Comparison of ENCODE assay signal across 27 cellular contexts in genomic region chr6:39327516-39327915, GRCh38. TPM values are rescaled to one million over a fixed set of nuclear protein-coding genes. Genes with fewer than 3 reads are reported as not detected.
"Had no signal": no experiment of that assay in that cellular context is flagged by ENCODE, and none has a peak within 500 bp of the region (broad histone marks: within the 10 kb centered on the region; RNA-seq: fewer than 3 reads in every experiment).

No MANE protein-coding gene starts in this region.

- H3K36me3 ChIP-seq: ascending aorta, brain microvascular endothelial cell, esophagus squamous epithelium, gastroesophageal sphincter, heart left ventricle, thoracic aorta, upper lobe of left lung had no signal

- H3K27ac Mint-ChIP-seq: activated CD4-positive, alpha-beta T cell treated with anti-CD3 and anti-CD28 coated beads, Interleukin-2, amount 10 ng/mL, durations not matched to agents 7 days and 5 days; activated naive CD4-positive, alpha-beta T cell treated with anti-CD3 and anti-CD28 coated beads, Interleukin-2, amount 50 U/mL, for 24 hours; memory B cell; nephron progenitor cell; T-cell; T-helper 2 cell treated with Interferon-gamma antibody and Interleukin-4, amounts not matched to agents 5 μg/mL and 100 μg/mL, for 36 hours had no signal

- DNase-seq: activated CD4-positive, alpha-beta T cell treated with anti-CD3 and anti-CD28 coated beads, Interleukin-2, amount 10 ng/mL, durations not matched to agents 7 days and 5 days; activated CD4-positive, CD25-positive, alpha-beta regulatory T cell treated with anti-CD3 and anti-CD28 coated beads, Interleukin-2, amount 50 U/mL, for 72 hours; activated gamma-delta T cell treated with Interleukin-2 at 50 U/mL for 16 hours; activated T-cell treated with anti-CD3 and anti-CD28 coated beads, Interleukin-2, amount 50 U/mL, for 1 hour; brain microvascular endothelial cell; central memory CD4-positive, alpha-beta T cell; esophagus squamous epithelium; islet precursor cell; left colon; nephron progenitor cell; stimulated activated CD4-positive, alpha-beta T cell treated with anti-CD3 and anti-CD28 coated beads, Interleukin-2, amount 100 ng/mL, for 48 hours; stimulated activated CD8-positive, alpha-beta memory T cell treated with anti-CD3 and anti-CD28 coated beads, Interleukin-4, amount 100 ng/mL, for 48 hours; stimulated activated naive CD4-positive, alpha-beta T cell; T-cell had no signal

- H3K4me3 ChIP-seq: ascending aorta, esophagus squamous epithelium, gastroesophageal sphincter, heart left ventricle, thoracic aorta, upper lobe of left lung had no signal

- H3K9me3 Mint-ChIP-seq: activated CD4-positive, alpha-beta T cell treated with anti-CD3 and anti-CD28 coated beads, Interleukin-2, amount 10 ng/mL, durations not matched to agents 7 days and 5 days; activated naive CD4-positive, alpha-beta T cell treated with anti-CD3 and anti-CD28 coated beads, Interleukin-2, amount 50 U/mL, for 24 hours; memory B cell; nephron progenitor cell; T-cell; T-helper 2 cell treated with Interferon-gamma antibody and Interleukin-4, amounts not matched to agents 5 μg/mL and 100 μg/mL, for 36 hours had no signal

- H3K4me3 Mint-ChIP-seq: activated CD4-positive, alpha-beta T cell treated with anti-CD3 and anti-CD28 coated beads, Interleukin-2, amount 10 ng/mL, durations not matched to agents 7 days and 5 days; activated naive CD4-positive, alpha-beta T cell treated with anti-CD3 and anti-CD28 coated beads, Interleukin-2, amount 50 U/mL, for 24 hours; memory B cell; nephron progenitor cell; T-cell; T-helper 2 cell treated with Interferon-gamma antibody and Interleukin-4, amounts not matched to agents 5 μg/mL and 100 μg/mL, for 36 hours had no signal

- H3K4me1 ChIP-seq: heart left ventricle had no signal

- H3K27ac ChIP-seq: ascending aorta, brain microvascular endothelial cell, esophagus squamous epithelium, gastroesophageal sphincter, heart left ventricle, thoracic aorta, upper lobe of left lung, VCaP had no signal

- H3K4me1 Mint-ChIP-seq: activated CD4-positive, alpha-beta T cell treated with anti-CD3 and anti-CD28 coated beads, Interleukin-2, amount 10 ng/mL, durations not matched to agents 7 days and 5 days; activated naive CD4-positive, alpha-beta T cell treated with anti-CD3 and anti-CD28 coated beads, Interleukin-2, amount 50 U/mL, for 24 hours had no signal

- H3K36me3 Mint-ChIP-seq: activated naive CD4-positive, alpha-beta T cell treated with anti-CD3 and anti-CD28 coated beads, Interleukin-2, amount 50 U/mL, for 24 hours; memory B cell; T-cell had no signal

- H3K27me3 ChIP-seq: ascending aorta, brain microvascular endothelial cell, upper lobe of left lung had no signal

- H3K9me3 ChIP-seq: ascending aorta, esophagus squamous epithelium, gastroesophageal sphincter, heart left ventricle, thoracic aorta, upper lobe of left lung had no signal

RNA-seq across cellular contexts. Expression of gene KCNK16, which starts 5.0 kb away (rescaled TPM):
- total RNA-seq: activated CD4-positive, alpha-beta T cell treated with anti-CD3 and anti-CD28 coated beads, Interleukin-2, amount 10 ng/mL, durations not matched to agents 7 days and 5 days; ascending aorta; esophagus squamous epithelium; gastroesophageal sphincter; heart left ventricle; left colon; lower leg skin; mononuclear cell; myocyte; renal cortical epithelial cell; T-cell; thoracic aorta; upper lobe of left lung had no signal

RNA-seq across cellular contexts. Expression of gene KCNK17, which starts 13.3 kb away (rescaled TPM):
- total RNA-seq: activated CD4-positive, alpha-beta T cell treated with anti-CD3 and anti-CD28 coated beads, Interleukin-2, amount 10 ng/mL, durations not matched to agents 7 days and 5 days; ascending aorta; myocyte; renal cortical epithelial cell had no signal
